ENCODE assay signal across 9 cellular contexts in genomic region chr3:133040696-133041523, GRCh38. TPM values are rescaled to one million over a fixed set of nuclear protein-coding genes. Genes with fewer than 3 reads are reported as not detected.
DNase-seq lines count a peak whose midpoint lies in the region; ATAC-seq lines count a peak whose summit lies in the region.
"Had no signal": no experiment of that assay in that cellular context is flagged by ENCODE, and none has a peak within 500 bp of the region (broad histone marks: within the 10 kb centered on the region; RNA-seq: fewer than 3 reads in every experiment).

No MANE protein-coding gene starts in this region.

- H3K9me3 ChIP-seq in skeletal muscle satellite cell (replicated peaks; ENCODE audit: low read length): no peaks in the 10 kb centered on the region

- DNase-seq in SKM-1 treated with dmso at 0.1 percent for 144 hours (lab: John Stamatoyannopoulos, UW; ENCODE audit: unreplicated experiment) (peak; percentile 17), SKM-1 (lab: John Stamatoyannopoulos, UW; ENCODE audit: unreplicated experiment) (no peak), NCI-H510A (lab: John Stamatoyannopoulos, UW) (peak; percentile 18), astrocyte of the hippocampus (ENCODE audit: low read depth, low spot score) (peak; percentile 92), hippocampal formation (lab: John Stamatoyannopoulos, UW) (peak; percentile 81 to 87)

- ATAC-seq in HG03175 (IDR thresholded peaks at IDR 0.05; ENCODE audit: unreplicated experiment) (peak; percentile 53), GM18517 (IDR thresholded peaks at IDR 0.05; ENCODE audit: unreplicated experiment) (no peak)

- H3K36me3 ChIP-seq in skeletal muscle satellite cell (ENCODE audit: insufficient read depth, low read length): no peaks in the 10 kb centered on the region
- H3K36me3 ChIP-seq: BLaER1 treated with 17β-estradiol and CSF1 and Interleukin-3, amounts not matched to agents 10 nM and 100 nM had no signal

- H3K4me2 ChIP-seq in skeletal muscle satellite cell (ENCODE audit: low read length): peak overlapping the region; percentile 17
- H3K4me2 ChIP-seq: BLaER1 treated with 17β-estradiol and CSF1 and Interleukin-3, amounts not matched to agents 10 nM and 100 nM had no signal

- H3K4me3 ChIP-seq in skeletal muscle satellite cell (ENCODE audit: low read length): no peak overlapping the region
- H3K4me3 ChIP-seq: BLaER1 treated with 17β-estradiol and CSF1 and Interleukin-3, amounts not matched to agents 10 nM and 100 nM had no signal

- peaks cover 30% of the 10 kb centered on the region for H3K27me3 ChIP-seq in skeletal muscle satellite cell (ENCODE audit: control insufficient read depth, insufficient read depth, low read length)
- H3K27me3 ChIP-seq: BLaER1 treated with 17β-estradiol and CSF1 and Interleukin-3, amounts not matched to agents 10 nM and 100 nM had no signal

- no peak overlapping the region for H3K9ac ChIP-seq in skeletal muscle satellite cell (ENCODE audit: low read depth, low read length)
- H3K9ac ChIP-seq: BLaER1 treated with 17β-estradiol and CSF1 and Interleukin-3, amounts not matched to agents 10 nM and 100 nM had no signal

- peaks cover 12% of the 10 kb centered on the region for H3K4me1 ChIP-seq in skeletal muscle satellite cell (ENCODE audit: control insufficient read depth, insufficient read depth, low read length)
- H3K4me1 ChIP-seq: BLaER1 treated with 17β-estradiol and CSF1 and Interleukin-3, amounts not matched to agents 10 nM and 100 nM had no signal

RNA-seq across cellular contexts. Expression of gene TMEM108, which starts 2.7 kb away (rescaled TPM):
- total RNA-seq in skeletal muscle satellite cell (2012; rRNA removed): 0.44 TPM in 1 of 2 replicates, not detected in the other
